ENCODE assay signal across 20 cellular contexts in the genomic region with DNA sequence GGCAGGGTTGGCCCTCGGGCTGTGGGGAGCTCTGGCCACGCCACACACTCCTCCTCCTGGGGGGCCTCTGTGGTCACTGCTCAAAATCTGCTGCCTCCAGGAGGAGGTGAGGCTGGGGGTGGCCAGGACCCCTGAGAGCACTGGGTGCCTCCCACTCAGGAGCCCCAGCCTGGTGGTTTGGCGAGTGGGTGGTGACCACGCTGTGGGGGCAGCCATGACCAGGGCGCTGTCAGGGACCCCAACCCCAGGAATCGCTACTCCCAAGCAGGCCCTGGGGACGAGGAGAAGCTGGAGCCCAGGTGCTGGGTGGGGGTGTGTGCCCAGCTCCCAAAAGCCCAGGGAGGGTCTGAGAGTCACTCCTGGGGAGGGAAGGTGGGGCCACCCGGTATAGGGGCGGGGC. TPM values are rescaled to one million over a fixed set of nuclear protein-coding genes. Genes with fewer than 3 reads are reported as not detected.
A peak's percentile ranks its signal among the peaks of the same experiment; 100 is the strongest.
DNase-seq lines count a peak whose midpoint lies in the region; ATAC-seq, FAIRE-seq and TF ChIP-seq lines count a peak whose summit lies in the region.
"Had no signal": no experiment of that assay in that cellular context is flagged by ENCODE, and none has a peak within 500 bp of the region (broad histone marks: within the 10 kb centered on the region; RNA-seq: fewer than 3 reads in every experiment).

No MANE protein-coding gene starts in this region.

- CTCF ChIA-PET in IMR-90 (lab: Yijun Ruan, JAX): no interaction called here
- CTCF ChIA-PET in GM12878 (lab: Yijun Ruan, JAX): no interaction called here

- H4K20me1 ChIP-seq in IMR-90 (ENCODE audit: insufficient read depth, low read length) (peaks cover 11% of the 10 kb centered on the region), GM12878 (ENCODE audit: control insufficient read depth, insufficient read depth) (no peaks in the 10 kb centered on the region)

- no peak for TF ChIP-seq RAD21 in IMR-90 (IDR thresholded peaks at IDR 0.05; ENCODE audit: low read length)
- TF ChIP-seq RAD21 in GM12878 (IDR thresholded peaks at IDR 0.05; ENCODE audit: insufficient read depth, low read depth, low read length): no peak

- H2AFZ ChIP-seq in IMR-90 (replicated peaks; ENCODE audit: low read length, poor library complexity) (no peak overlapping the region), GM12878 (ENCODE audit: control insufficient read depth, low read depth, low read length) (no peak overlapping the region)
- H2AFZ ChIP-seq: GM23338 had no signal

- no peak overlapping the region for H2AK5ac ChIP-seq in IMR-90 (ENCODE audit: low read depth, low read length)

- no peak overlapping the region for H3K18ac ChIP-seq in IMR-90 (ENCODE audit: low read depth, low read length)

- no peaks in the 10 kb centered on the region for H3K4me1 Mint-ChIP-seq in stimulated activated effector memory CD8-positive, alpha-beta T cell treated with anti-CD3 and anti-CD28 coated beads, Interleukin-12 subunit alpha, Interleukin-12 subunit beta, amount 100 ng/mL, for 72 hours

- H2AK9ac ChIP-seq in IMR-90 (replicated peaks; ENCODE audit: low read depth, low read length, poor library complexity): peak overlapping the region; percentile 78

- H3K14ac ChIP-seq in IMR-90 (replicated peaks; ENCODE audit: low read depth, low read length): no peak overlapping the region

- TF ChIP-seq EP300 in GM12878 (IDR thresholded peaks at IDR 0.05; ENCODE audit: borderline replicate concordance in 1 of 2, control insufficient read depth in 1 of 2, low read depth in 2 of 2, low read length in 2 of 2): no peak

- DNase-seq in H7 (peak; percentile 69), IMR-90 (no peak), GM12878 (ENCODE audit: low read depth, low spot score) (no peak), head of caudate nucleus (no peak), HTR-8/SVneo (ENCODE audit: insufficient read length, low spot score) (no peak)
- DNase-seq in stimulated activated effector memory CD8-positive, alpha-beta T cell treated with anti-CD3 and anti-CD28 coated beads, Interleukin-12 subunit alpha, Interleukin-12 subunit beta, amount 100 ng/mL, for 72 hours (ENCODE audit: low spot score in 2 of 2): no peak
- DNase-seq: 8988T; C1 segment of cervical spinal cord; Calu3; CD4-positive, alpha-beta memory T cell; COR-L47; DMS53; DMS79 treated with DMSO at 0.1 percent for 48 hours; GF-D8 had no signal

- H3K56ac ChIP-seq in IMR-90 (ENCODE audit: extremely low read depth, insufficient read depth, low read length): no peak overlapping the region

- 100% methylated on average over 3 of the region's 9 CpGs; no CpG with 5 or more reads in 1 of the 2 experiments for WGBS in IMR-90 (ENCODE audit: extremely low coverage in 2 of 2, insufficient read length in 1 of 2), 2 experiments
- WGBS in GM12878 (ENCODE audit: insufficient coverage, insufficient replicate concordance, low lambda C conversion rate, missing lambda C conversion rate): 82% methylated on average over 9 of the region's 9 CpGs

- peaks cover 3% of the 10 kb centered on the region for H3K9me1 ChIP-seq in IMR-90 (ENCODE audit: insufficient read depth, low read length)

- H3K9me3 ChIP-seq in IMR-90 (ENCODE audit: control insufficient read depth, insufficient read depth, low read length): no peaks in the 10 kb centered on the region
- no peaks in the 10 kb centered on the region for H3K9me3 ChIP-seq in GM12878 (replicated peaks; ENCODE audit: control insufficient read depth, insufficient read depth, low read length)
- H3K9me3 ChIP-seq: A549, HAP-1 had no signal

- H3K79me1 ChIP-seq in IMR-90 (ENCODE audit: low read depth in 1 of 2, low read length in 2 of 2): peaks cover 2 to 4% of the 10 kb centered on the region in 2 experiments; a peak in 1 of 4 replicates

- H2BK15ac ChIP-seq in IMR-90 (ENCODE audit: low read depth, low read length): no peak overlapping the region

- intact Hi-C loops in IMR-90 (cut with micrococcal nuclease): no loop called here
- intact Hi-C loops in GM12878 (cut with micrococcal nuclease; ENCODE audit: unreplicated experiment): no loop called here
- intact Hi-C loops in head of caudate nucleus (cut with DNase I): no loop called here

- dilution Hi-C loops in IMR-90 (cut with HindIII; ENCODE audit: low sequenced_read_pairs, unreplicated experiment): no loop called here

- in situ Hi-C loops in IMR-90 (cut with MboI; ENCODE audit: low sequenced_read_pairs): no loop called here
- in situ Hi-C loops in GM12878 (cut with MboI): no loop called here

- no peak for FAIRE-seq in GM12878 (lab: Jason Lieb, UNC)
- FAIRE-seq in HTR-8/SVneo (lab: Jason Lieb, UNC): no peak
- FAIRE-seq: A549, GM19239 had no signal

- H3K36me3 ChIP-seq in H7 (replicated peaks; ENCODE audit: control insufficient read depth, insufficient read depth, low read length) (peaks cover 2% of the 10 kb centered on the region), IMR-90 (ENCODE audit: control insufficient read depth, insufficient read depth, low read length) (peaks cover 7% of the 10 kb centered on the region; the same call in 1 of the 2 replicates), GM12878 (ENCODE audit: control insufficient read depth in 2 of 2, insufficient read depth in 2 of 2, low read length in 1 of 2) (no peaks in the 10 kb centered on the region; a peak in 1 of 4 replicates)

- H3K4me3 Mint-ChIP-seq in stimulated activated effector memory CD8-positive, alpha-beta T cell treated with anti-CD3 and anti-CD28 coated beads, Interleukin-12 subunit alpha, Interleukin-12 subunit beta, amount 100 ng/mL, for 72 hours: no peak overlapping the region
- H3K4me3 Mint-ChIP-seq: CD4-positive, alpha-beta memory T cell; GM23338 had no signal

- H3K27me3 ChIP-seq in H7 (ENCODE audit: control insufficient read depth, insufficient read depth, low read length): no peaks in the 10 kb centered on the region
- H3K27me3 ChIP-seq in IMR-90 (ENCODE audit: control insufficient read depth, insufficient read depth, low read length): no peaks in the 10 kb centered on the region
- no peaks in the 10 kb centered on the region for H3K27me3 ChIP-seq in GM12878 (replicated peaks in 1 of 2; ENCODE audit: control insufficient read depth in 2 of 2, insufficient read depth in 2 of 2, low read length in 1 of 2)

- BruUV-seq in IMR-90 (replicated peaks; lab: Mats Ljungman, UMichigan) (no TSS peak), GM12878 (replicated peaks; lab: Mats Ljungman, UMichigan) (no TSS peak)

- H3K4me3 ChIP-seq in H7 (ENCODE audit: insufficient read depth, low read depth, low read length) (no peak overlapping the region), IMR-90 (ENCODE audit: insufficient read depth, low read depth, low read length) (no peak overlapping the region), GM12878 (no peak overlapping the region)
- H3K4me3 ChIP-seq: A549, GM23338, HAP-1 had no signal

- no peak overlapping the region for H2BK5ac ChIP-seq in IMR-90 (ENCODE audit: low read depth, low read length, poor library complexity, severe bottlenecking)

- H4K5ac ChIP-seq in IMR-90 (ENCODE audit: low read depth, low read length): no peak overlapping the region

- H2BK20ac ChIP-seq in IMR-90 (ENCODE audit: low read depth, low read length): no peak overlapping the region

- H3K4me2 ChIP-seq in IMR-90 (ENCODE audit: low read depth, low read length) (no peak overlapping the region), GM12878 (ENCODE audit: control insufficient read depth, insufficient read depth) (no peak overlapping the region)
- H3K4me2 ChIP-seq: A549, GM23338 had no signal

- no peak for ATAC-seq in IMR-90 (ENCODE audit: low read depth)
- no peak for ATAC-seq in GM12878
- ATAC-seq in stimulated activated effector memory CD8-positive, alpha-beta T cell treated with anti-CD3 and anti-CD28 coated beads, Interleukin-12 subunit alpha, Interleukin-12 subunit beta, amount 100 ng/mL, for 72 hours: no peak
- no peak for ATAC-seq in GM18873 (IDR thresholded peaks at IDR 0.05; ENCODE audit: low FRiP score, unreplicated experiment)
- ATAC-seq: A549, GM23338 had no signal

- peaks cover 10% of the 10 kb centered on the region for H3K36me3 Mint-ChIP-seq in stimulated activated effector memory CD8-positive, alpha-beta T cell treated with anti-CD3 and anti-CD28 coated beads, Interleukin-12 subunit alpha, Interleukin-12 subunit beta, amount 100 ng/mL, for 72 hours

- no peak overlapping the region for H3K23ac ChIP-seq in IMR-90 (ENCODE audit: low read depth, low read length)

- RAD21 ChIA-PET in GM12878 (lab: Charles Lee; ENCODE audit: unreplicated experiment): no interaction called here

- no peak overlapping the region for H3K9ac ChIP-seq in IMR-90 (ENCODE audit: low read depth, low read length)
- no peak overlapping the region for H3K9ac ChIP-seq in GM12878 (ENCODE audit: control insufficient read depth, insufficient read depth, low read length)

- SMC1A ChIA-PET in GM12878 (lab: Charles Lee; ENCODE audit: uncharacterized antibody, unreplicated experiment): no interaction called here

- no peaks in the 10 kb centered on the region for H3K79me2 ChIP-seq in GM12878 (ENCODE audit: control insufficient read depth, insufficient read depth, low read length)

- H4K8ac ChIP-seq in IMR-90 (ENCODE audit: low read depth in 2 of 2, low read length in 2 of 2): no peak overlapping the region

- H2BK120ac ChIP-seq in IMR-90 (ENCODE audit: low read depth, low read length): no peak overlapping the region

- peak overlapping the region; percentile 43 for H3K27ac Mint-ChIP-seq in stimulated activated effector memory CD8-positive, alpha-beta T cell treated with anti-CD3 and anti-CD28 coated beads, Interleukin-12 subunit alpha, Interleukin-12 subunit beta, amount 100 ng/mL, for 72 hours
- H3K27ac Mint-ChIP-seq: GM23338 had no signal

- TF ChIP-seq CTCF in IMR-90 (conservative IDR thresholded peaks at IDR 0.05; ENCODE audit: low read depth, low read length) (no peak), GM12878 (IDR thresholded peaks at IDR 0.05 in 2 of 3, conservative IDR thresholded peaks at IDR 0.05 in 1 of 3; ENCODE audit: control insufficient read depth in 2 of 3, extremely low read depth in 1 of 3, insufficient read depth in 1 of 3, low read depth in 3 of 3, low read length in 3 of 3) (no peak)

- POLR2A ChIA-PET in IMR-90 (lab: Charles Lee; ENCODE audit: unreplicated experiment): no interaction called here
- POLR2A ChIA-PET in GM12878 (lab: Charles Lee): no interaction called here

- H3K4ac ChIP-seq in IMR-90 (ENCODE audit: low read depth, low read length): no peak overlapping the region

- no peaks in the 10 kb centered on the region for H3K9me3 Mint-ChIP-seq in stimulated activated effector memory CD8-positive, alpha-beta T cell treated with anti-CD3 and anti-CD28 coated beads, Interleukin-12 subunit alpha, Interleukin-12 subunit beta, amount 100 ng/mL, for 72 hours
- H3K9me3 Mint-ChIP-seq: CD4-positive, alpha-beta memory T cell; GM23338 had no signal

- TF ChIP-seq POLR2A in IMR-90 (IDR thresholded peaks at IDR 0.05; ENCODE audit: low read depth, low read length): no peak
- 0 out of 2 replicates have a peak, but pooled peaks have one; percentile 16 for TF ChIP-seq POLR2A in GM12878 (IDR thresholded peaks at IDR 0.05; ENCODE audit: low read depth, low read length)

- no peaks in the 10 kb centered on the region; the same call in 1 of the 2 replicates for H3K4me1 ChIP-seq in IMR-90 (ENCODE audit: control insufficient read depth, insufficient read depth, low read length)
- H3K4me1 ChIP-seq in GM12878 (ENCODE audit: control insufficient read depth, insufficient read depth, low read length): no peaks in the 10 kb centered on the region
- H3K4me1 ChIP-seq: HAP-1 had no signal

- H3K27ac ChIP-seq in IMR-90 (ENCODE audit: insufficient read depth, low read length) (no peak overlapping the region), GM12878 (ENCODE audit: control insufficient read depth, insufficient read depth) (no peak overlapping the region)
- H3K27ac ChIP-seq: A549 had no signal

- no peak overlapping the region for H4K91ac ChIP-seq in IMR-90 (ENCODE audit: insufficient read depth, low read depth, low read length)

RNA-seq across cellular contexts. Expression of a gene that starts 30.1 kb away (rescaled TPM):
- 101 and 117 TPM in 2 replicates for total RNA-seq in H7 (2014; rRNA removed; shearing (Covaris generic))
- 143 and 161 TPM in 2 replicates for total RNA-seq in IMR-90 (2012; rRNA removed)
- polyA plus RNA-seq in IMR-90 (2012; rRNA removed): 293 and 327 TPM in 2 replicates
- 286 and 483 TPM in 2 replicates for polyA plus RNA-seq in IMR-90 (2012; cell fraction: cytosol; rRNA removed)
- 295 and 963 TPM in 2 replicates for polyA plus RNA-seq in IMR-90 (2012; cell fraction: nucleus; rRNA removed; ENCODE audit: low replicate concordance)
- total RNA-seq in GM12878 (2013; cell fraction: nucleolus; rRNA removed): 47.0 and 47.6 TPM in 2 replicates
- 9.3 and 10.1 TPM in 2 replicates for total RNA-seq in GM12878 (2014; rRNA removed)
- 2.3 and 2.7 TPM in 2 replicates for total RNA-seq in GM12878 (2014; rRNA removed; fragmentation: Illumina TruSeq; extraction: Trizol)
- total RNA-seq in GM12878 (2021): 8.7 and 9.0 TPM in 2 replicates
- polyA plus RNA-seq in GM12878 (2011; ENCODE audit: low read depth): 3.5 TPM
- 6.5 and 13.4 TPM in 2 replicates for polyA plus RNA-seq in GM12878 (2011; rRNA removed)
- polyA plus RNA-seq in GM12878 (2011; cell fraction: cytosol; rRNA removed): 22.9 and 34.0 TPM in 2 replicates
- 75.6 and 100 TPM in 2 replicates for polyA plus RNA-seq in GM12878 (2011; cell fraction: nucleus; rRNA removed)
- 6.5 and 6.8 TPM in 2 replicates for polyA plus RNA-seq in GM12878 (2012)
- polyA plus RNA-seq in GM12878 (2014; fragmentation: Illumina TruSeq; extraction: Trizol): 0.96 TPM in 1 of 2 replicates, not detected in the other
- polyA plus RNA-seq in GM12878 (2014; fragmentation: Nextera tagmentation; extraction: Ambion mirVana): under 1 TPM in 1 of 2 experiments, not detected in 1; 0.37 TPM
- polyA plus RNA-seq in GM12878 (2014; rRNA removed): 11.6 and 14.0 TPM in 2 replicates
- 1 to 10 TPM; 7.6 to 8.5 TPM for polyA plus RNA-seq in GM12878 (2016; fragmentation: Nextera tagmentation; extraction: Ambion mirVana)
- 13.9 and 15.4 TPM in 2 replicates for polyA minus RNA-seq in GM12878 (2011; rRNA and poly(A)+ RNA removed)
- polyA minus RNA-seq in GM12878 (2011; cell fraction: cytosol; rRNA and poly(A)+ RNA removed): 21.0 and 24.9 TPM in 2 replicates
- 10.2 and 15.3 TPM in 2 replicates for polyA minus RNA-seq in GM12878 (2011; cell fraction: nucleus; rRNA and poly(A)+ RNA removed)

RNA-seq across cellular contexts. Expression of a gene that starts 30.5 kb away (rescaled TPM):
- 96.1 and 135 TPM in 2 replicates for total RNA-seq in H7 (2014; rRNA removed; shearing (Covaris generic))
- total RNA-seq in IMR-90 (2012; rRNA removed) (44.4 and 123 TPM in 2 replicates), GM12878 (2014; rRNA removed) (366 and 432 TPM in 2 replicates), GM12878 (2014; rRNA removed; fragmentation: Illumina TruSeq; extraction: Trizol) (60.2 and 68.7 TPM in 2 replicates), GM12878 (2021) (133 and 137 TPM in 2 replicates)
- polyA plus RNA-seq in IMR-90 (2012; rRNA removed) (416 and 907 TPM in 2 replicates), GM12878 (2011; rRNA removed) (13.7 and 44.2 TPM in 2 replicates), GM12878 (2014; fragmentation: Illumina TruSeq; extraction: Trizol) (2.2 and 23.1 TPM in 2 replicates), GM12878 (2014; fragmentation: Nextera tagmentation; extraction: Ambion mirVana) (100 to 1,000 TPM in 1 of 2 experiments, 10 to 100 TPM in 1; 68.8 to 117 TPM), GM12878 (2014; rRNA removed) (318 and 463 TPM in 2 replicates), GM12878 (2016; fragmentation: Nextera tagmentation; extraction: Ambion mirVana) (100 to 1,000 TPM; 439 to 497 TPM)
- 193 and 430 TPM in 2 replicates for polyA plus RNA-seq in IMR-90 (2012; cell fraction: cytosol; rRNA removed)
- polyA plus RNA-seq in IMR-90 (2012; cell fraction: nucleus; rRNA removed; ENCODE audit: low replicate concordance): 27.7 and 112 TPM in 2 replicates
- 10.3 and 15.3 TPM in 2 replicates for total RNA-seq in GM12878 (2013; cell fraction: nucleolus; rRNA removed)
- polyA plus RNA-seq in GM12878 (2011; ENCODE audit: low read depth): 11.2 TPM
- 76.2 and 168 TPM in 2 replicates for polyA plus RNA-seq in GM12878 (2011; cell fraction: cytosol; rRNA removed)
- 129 and 164 TPM in 2 replicates for polyA plus RNA-seq in GM12878 (2011; cell fraction: nucleus; rRNA removed)
- polyA plus RNA-seq in GM12878 (2012): 136 and 240 TPM in 2 replicates
- 70.2 and 136 TPM in 2 replicates for polyA minus RNA-seq in GM12878 (2011; rRNA and poly(A)+ RNA removed)
- polyA minus RNA-seq in GM12878 (2011; cell fraction: cytosol; rRNA and poly(A)+ RNA removed): 63.5 and 71.9 TPM in 2 replicates
- polyA minus RNA-seq in GM12878 (2011; cell fraction: nucleus; rRNA and poly(A)+ RNA removed): 35.2 and 55.4 TPM in 2 replicates

RNA-seq across cellular contexts. Expression of a gene that starts 37.8 kb away (rescaled TPM):
- total RNA-seq in H7 (2014; rRNA removed; shearing (Covaris generic)): 36.9 and 38.1 TPM in 2 replicates
- total RNA-seq in IMR-90 (2012; rRNA removed) (30.3 and 34.2 TPM in 2 replicates), GM12878 (2014; rRNA removed) (20.7 and 30.2 TPM in 2 replicates), GM12878 (2014; rRNA removed; fragmentation: Illumina TruSeq; extraction: Trizol) (15.5 and 16.7 TPM in 2 replicates), GM12878 (2021) (48.5 and 54.2 TPM in 2 replicates)
- polyA plus RNA-seq in IMR-90 (2012; rRNA removed) (121 and 140 TPM in 2 replicates), GM12878 (2011; rRNA removed) (15.5 and 30.1 TPM in 2 replicates), GM12878 (2014; fragmentation: Illumina TruSeq; extraction: Trizol) (11.1 and 20.2 TPM in 2 replicates), GM12878 (2014; fragmentation: Nextera tagmentation; extraction: Ambion mirVana) (10 to 100 TPM in 1 of 2 experiments, 1 to 10 TPM in 1; 4.8 to 10.1 TPM), GM12878 (2014; rRNA removed) (38.9 and 40.2 TPM in 2 replicates), GM12878 (2016; fragmentation: Nextera tagmentation; extraction: Ambion mirVana) (10 to 100 TPM; 63.3 to 75.2 TPM)
- 278 and 288 TPM in 2 replicates for polyA plus RNA-seq in IMR-90 (2012; cell fraction: cytosol; rRNA removed)
- 60.7 and 79.7 TPM in 2 replicates for polyA plus RNA-seq in IMR-90 (2012; cell fraction: nucleus; rRNA removed; ENCODE audit: low replicate concordance)
- total RNA-seq in GM12878 (2013; cell fraction: nucleolus; rRNA removed): 35.6 and 47.2 TPM in 2 replicates
- polyA plus RNA-seq in GM12878 (2011; ENCODE audit: low read depth): 17.6 TPM
- polyA plus RNA-seq in GM12878 (2011; cell fraction: cytosol; rRNA removed): 45.8 and 56.7 TPM in 2 replicates
- 53.3 and 64.0 TPM in 2 replicates for polyA plus RNA-seq in GM12878 (2011; cell fraction: nucleus; rRNA removed)
- 30.5 and 35.3 TPM in 2 replicates for polyA plus RNA-seq in GM12878 (2012)
- polyA minus RNA-seq in GM12878 (2011; rRNA and poly(A)+ RNA removed): 36.6 and 44.7 TPM in 2 replicates
- polyA minus RNA-seq in GM12878 (2011; cell fraction: cytosol; rRNA and poly(A)+ RNA removed): 19.8 and 21.9 TPM in 2 replicates
- polyA minus RNA-seq in GM12878 (2011; cell fraction: nucleus; rRNA and poly(A)+ RNA removed): 18.6 and 24.4 TPM in 2 replicates

RNA-seq across cellular contexts. Expression of a gene that starts 40.0 kb away (rescaled TPM):
- total RNA-seq in H7 (2014; rRNA removed; shearing (Covaris generic)): 175 and 190 TPM in 2 replicates
- 789 and 1,150 TPM in 2 replicates for total RNA-seq in IMR-90 (2012; rRNA removed)
- 1,267 and 1,435 TPM in 2 replicates for polyA plus RNA-seq in IMR-90 (2012; rRNA removed)
- polyA plus RNA-seq in IMR-90 (2012; cell fraction: cytosol; rRNA removed): 933 and 2,823 TPM in 2 replicates
- polyA plus RNA-seq in IMR-90 (2012; cell fraction: nucleus; rRNA removed; ENCODE audit: low replicate concordance): 859 and 2,218 TPM in 2 replicates
- 31.6 and 37.0 TPM in 2 replicates for total RNA-seq in GM12878 (2013; cell fraction: nucleolus; rRNA removed)
- total RNA-seq in GM12878 (2014; rRNA removed): 26.2 and 37.1 TPM in 2 replicates
- 11.1 and 17.6 TPM in 2 replicates for total RNA-seq in GM12878 (2014; rRNA removed; fragmentation: Illumina TruSeq; extraction: Trizol)
- total RNA-seq in GM12878 (2021): 28.6 and 31.7 TPM in 2 replicates
- polyA plus RNA-seq in GM12878 (2011; ENCODE audit: low read depth): 11.6 TPM
- polyA plus RNA-seq in GM12878 (2011; rRNA removed): 19.9 and 39.6 TPM in 2 replicates
- polyA plus RNA-seq in GM12878 (2011; cell fraction: cytosol; rRNA removed): 55.0 and 67.3 TPM in 2 replicates
- polyA plus RNA-seq in GM12878 (2011; cell fraction: nucleus; rRNA removed): 150 and 186 TPM in 2 replicates
- polyA plus RNA-seq in GM12878 (2012): 30.4 and 30.5 TPM in 2 replicates
- polyA plus RNA-seq in GM12878 (2014; fragmentation: Illumina TruSeq; extraction: Trizol): 1.5 and 9.4 TPM in 2 replicates
- polyA plus RNA-seq in GM12878 (2014; fragmentation: Nextera tagmentation; extraction: Ambion mirVana): 1 to 10 TPM in 1 of 2 experiments, under 1 TPM in 1; 0.52 to 1.4 TPM
- polyA plus RNA-seq in GM12878 (2014; rRNA removed): 40.1 and 41.7 TPM in 2 replicates
- polyA plus RNA-seq in GM12878 (2016; fragmentation: Nextera tagmentation; extraction: Ambion mirVana): 10 to 100 TPM in 1 of 2 experiments, 1 to 10 TPM in 1; 9.4 to 11.7 TPM
- polyA minus RNA-seq in GM12878 (2011; rRNA and poly(A)+ RNA removed): 32.0 and 60.1 TPM in 2 replicates
- 19.9 and 21.7 TPM in 2 replicates for polyA minus RNA-seq in GM12878 (2011; cell fraction: cytosol; rRNA and poly(A)+ RNA removed)
- polyA minus RNA-seq in GM12878 (2011; cell fraction: nucleus; rRNA and poly(A)+ RNA removed): 35.8 and 46.4 TPM in 2 replicates

RNA-seq across cellular contexts. Expression of a gene that starts 45.1 kb away (rescaled TPM):
- total RNA-seq in H7 (2014; rRNA removed; shearing (Covaris generic)): 20.2 and 35.8 TPM in 2 replicates
- 0.28 and 0.54 TPM in 2 replicates for total RNA-seq in IMR-90 (2012; rRNA removed)
- polyA plus RNA-seq in IMR-90 (2012; rRNA removed): 2.5 and 3.2 TPM in 2 replicates
- 3.2 and 3.5 TPM in 2 replicates for polyA plus RNA-seq in IMR-90 (2012; cell fraction: cytosol; rRNA removed)
- polyA plus RNA-seq in IMR-90 (2012; cell fraction: nucleus; rRNA removed; ENCODE audit: low replicate concordance): 8.0 and 18.2 TPM in 2 replicates
- 19.6 and 20.5 TPM in 2 replicates for total RNA-seq in GM12878 (2013; cell fraction: nucleolus; rRNA removed)
- 19.2 and 20.1 TPM in 2 replicates for total RNA-seq in GM12878 (2014; rRNA removed)
- 3.0 and 3.7 TPM in 2 replicates for total RNA-seq in GM12878 (2014; rRNA removed; fragmentation: Illumina TruSeq; extraction: Trizol)
- 29.6 and 32.6 TPM in 2 replicates for total RNA-seq in GM12878 (2021)
- 2.2 TPM for polyA plus RNA-seq in GM12878 (2011; ENCODE audit: low read depth)
- 3.3 and 8.8 TPM in 2 replicates for polyA plus RNA-seq in GM12878 (2011; rRNA removed)
- polyA plus RNA-seq in GM12878 (2011; cell fraction: cytosol; rRNA removed): 12.4 and 20.6 TPM in 2 replicates
- 217 and 287 TPM in 2 replicates for polyA plus RNA-seq in GM12878 (2011; cell fraction: nucleus; rRNA removed)
- polyA plus RNA-seq in GM12878 (2012): 8.8 and 10.3 TPM in 2 replicates
- 0.43 and 4.4 TPM in 2 replicates for polyA plus RNA-seq in GM12878 (2014; fragmentation: Illumina TruSeq; extraction: Trizol)
- under 1 TPM; 0.10 to 0.31 TPM for polyA plus RNA-seq in GM12878 (2014; fragmentation: Nextera tagmentation; extraction: Ambion mirVana)
- 33.7 and 44.0 TPM in 2 replicates for polyA plus RNA-seq in GM12878 (2014; rRNA removed)
- 10 to 100 TPM; 16.6 to 17.0 TPM for polyA plus RNA-seq in GM12878 (2016; fragmentation: Nextera tagmentation; extraction: Ambion mirVana)
- 2.9 and 6.7 TPM in 2 replicates for polyA minus RNA-seq in GM12878 (2011; rRNA and poly(A)+ RNA removed)
- polyA minus RNA-seq in GM12878 (2011; cell fraction: cytosol; rRNA and poly(A)+ RNA removed): 5.2 and 5.9 TPM in 2 replicates
- polyA minus RNA-seq in GM12878 (2011; cell fraction: nucleus; rRNA and poly(A)+ RNA removed): 26.6 and 33.3 TPM in 2 replicates
- total RNA-seq: H4 had no signal
- polyA plus RNA-seq: CD4-positive, alpha-beta memory T cell had no signal
